Comparison of ENCODE assay signal across 21 cellular contexts in the genomic region with DNA sequence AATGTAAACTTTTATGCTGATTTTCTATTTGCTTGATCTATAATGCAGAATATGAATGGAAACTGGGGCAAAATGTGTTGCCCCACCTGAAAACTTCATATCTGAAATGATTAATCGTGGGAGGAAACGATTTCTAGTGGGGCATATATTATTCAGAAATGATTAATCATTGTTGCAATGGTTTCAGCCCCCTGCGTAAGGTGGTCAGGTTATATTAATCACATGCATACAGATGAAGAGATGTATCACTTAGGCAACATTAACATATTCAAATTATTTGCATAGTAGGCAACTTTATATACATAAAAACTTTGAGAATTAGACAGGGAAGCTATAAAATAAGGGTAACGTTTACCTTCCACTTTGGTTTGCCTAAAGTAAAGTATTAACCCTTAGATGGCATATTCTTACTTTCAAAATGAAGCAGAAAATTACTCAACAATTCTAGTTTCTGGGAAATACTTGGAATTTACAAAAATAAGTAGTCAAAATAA. TPM values are rescaled to one million over a fixed set of nuclear protein-coding genes. Genes with fewer than 3 reads are reported as not detected.
DNase-seq lines count a peak whose midpoint lies in the region; ATAC-seq and TF ChIP-seq lines count a peak whose summit lies in the region.
"Had no signal": no experiment of that assay in that cellular context is flagged by ENCODE, and none has a peak within 500 bp of the region (broad histone marks: within the 10 kb centered on the region; RNA-seq: fewer than 3 reads in every experiment).

No MANE protein-coding gene starts in this region.

- no peak for TF ChIP-seq CTCF in testis (IDR thresholded peaks at IDR 0.05)

- H3K4me1 Mint-ChIP-seq in activated T-cell treated with anti-CD3 and anti-CD28 coated beads, Interleukin-2, amount 50 U/mL, for 4 hours (ENCODE audit: low read depth), result peaks cover 10% of the 10 kb centered on the region
- H3K4me1 Mint-ChIP-seq in activated naive CD8-positive, alpha-beta T cell treated with anti-CD3 and anti-CD28 coated beads for 36 hours, result peaks cover 11% of the 10 kb centered on the region

- DNase-seq in activated T-cell treated with anti-CD3 and anti-CD28 coated beads, Interleukin-2, amount 50 U/mL, for 4 hours, result no peak
- no peak for DNase-seq in activated T-cell treated with anti-CD3 and anti-CD28 coated beads, Interleukin-2, amount 50 U/mL, for 1 hour
- DNase-seq in SK-N-MC (ENCODE audit: low read depth, low spot score) (no peak), NCI-H774 (lab: John Stamatoyannopoulos, UW) (no peak), testis (no peak)
- no peak for DNase-seq in activated naive CD8-positive, alpha-beta T cell treated with anti-CD3 and anti-CD28 coated beads for 36 hours
- DNase-seq in stimulated activated naive CD8-positive, alpha-beta T cell treated with anti-CD3 and anti-CD28 coated beads, Interleukin-15, Interleukin-2, amounts not matched to agents 100 U/mL and 50 U/mL, for 24 hours, result no peak
- DNase-seq: ACHN; C1 segment of cervical spinal cord; CD8-positive, alpha-beta memory T cell; DMS53; EL; GOT3; IMR-90; Karpas-422; NCI-H1436; NCI-H1930; NCI-H69 had no signal

- H3K27me3 ChIP-seq in testis, result no peaks in the 10 kb centered on the region

- no peaks in the 10 kb centered on the region for H3K27me3 Mint-ChIP-seq in activated T-cell treated with anti-CD3 and anti-CD28 coated beads, Interleukin-2, amount 50 U/mL, for 4 hours (ENCODE audit: low read depth)
- no peaks in the 10 kb centered on the region for H3K27me3 Mint-ChIP-seq in activated naive CD8-positive, alpha-beta T cell treated with anti-CD3 and anti-CD28 coated beads for 36 hours
- H3K27me3 Mint-ChIP-seq: CD8-positive, alpha-beta memory T cell had no signal

- intact Hi-C loops in testis (cut with DNase I; ENCODE audit: low total_unique reads), result no loop called here

- no peak overlapping the region for H3K4me3 ChIP-seq in SK-N-MC
- no peak overlapping the region for H3K4me3 ChIP-seq in testis
- H3K4me3 ChIP-seq: GM12878 had no signal

- H3K9me3 ChIP-seq in SK-N-MC (ENCODE audit: low read depth, low read length) (no peaks in the 10 kb centered on the region), testis (no peaks in the 10 kb centered on the region)

- peaks cover 40% of the 10 kb centered on the region for H3K36me3 Mint-ChIP-seq in activated T-cell treated with anti-CD3 and anti-CD28 coated beads, Interleukin-2, amount 50 U/mL, for 4 hours (ENCODE audit: insufficient read depth)
- peaks cover 21% of the 10 kb centered on the region for H3K36me3 Mint-ChIP-seq in activated naive CD8-positive, alpha-beta T cell treated with anti-CD3 and anti-CD28 coated beads for 36 hours

- ATAC-seq in activated T-cell treated with anti-CD3 and anti-CD28 coated beads, Interleukin-2, amount 50 U/mL, for 4 hours, result peak; percentile 46 to 78
- ATAC-seq in stimulated activated naive CD8-positive, alpha-beta T cell treated with anti-CD3 and anti-CD28 coated beads, Interleukin-15, Interleukin-2, amounts not matched to agents 100 U/mL and 50 U/mL, for 24 hours, result peak; percentile 63
- ATAC-seq: GM12878, HCT116, Panc1 had no signal

- WGBS in testis, 2 donors, result 82 to 84% methylated on average over 4 of the region's 4 CpGs

- peaks cover 76% of the 10 kb centered on the region for H3K36me3 ChIP-seq in SK-N-MC (ENCODE audit: insufficient read depth, low read length)
- H3K36me3 ChIP-seq in testis (ENCODE audit: low read depth, missing control alignments), result no peaks in the 10 kb centered on the region

- peak overlapping the region; percentile 75 for H3K27ac Mint-ChIP-seq in activated naive CD8-positive, alpha-beta T cell treated with anti-CD3 and anti-CD28 coated beads for 36 hours

- no peaks in the 10 kb centered on the region for H3K4me1 ChIP-seq in testis

- H3K27ac ChIP-seq in SK-N-MC, result peak overlapping the region; percentile 20; the same call in 1 of the 2 replicates
- H3K27ac ChIP-seq in testis, result no peak overlapping the region

- TF ChIP-seq POLR2A in testis (IDR thresholded peaks at IDR 0.05), result no peak

- no peak overlapping the region for H3K4me3 Mint-ChIP-seq in activated T-cell treated with anti-CD3 and anti-CD28 coated beads, Interleukin-2, amount 50 U/mL, for 4 hours
- no peak overlapping the region for H3K4me3 Mint-ChIP-seq in activated naive CD8-positive, alpha-beta T cell treated with anti-CD3 and anti-CD28 coated beads for 36 hours
- H3K4me3 Mint-ChIP-seq: CD8-positive, alpha-beta memory T cell had no signal

- H3K9me3 Mint-ChIP-seq in activated T-cell treated with anti-CD3 and anti-CD28 coated beads, Interleukin-2, amount 50 U/mL, for 4 hours, result no peaks in the 10 kb centered on the region
- no peaks in the 10 kb centered on the region for H3K9me3 Mint-ChIP-seq in activated naive CD8-positive, alpha-beta T cell treated with anti-CD3 and anti-CD28 coated beads for 36 hours
- H3K9me3 Mint-ChIP-seq: CD8-positive, alpha-beta memory T cell had no signal

- H3K9ac ChIP-seq in SK-N-MC (ENCODE audit: insufficient read length), result no peak overlapping the region

RNA-seq across cellular contexts. Expression of a gene that starts 49.8 kb away (rescaled TPM):
- total RNA-seq in activated T-cell treated with anti-CD3 and anti-CD28 coated beads, Interleukin-2, amount 50 U/mL, for 4 hours, result 1 to 10 TPM; 4.9 to 5.9 (median 5.5) TPM
- total RNA-seq in activated naive CD8-positive, alpha-beta T cell treated with anti-CD3 and anti-CD28 coated beads for 36 hours, result 1 to 10 TPM; 6.7 to 7.5 TPM
- total RNA-seq in testis, result 1 to 10 TPM; 9.5 to 9.8 TPM
- polyA plus RNA-seq in testis (ENCODE audit: insufficient read depth, low read depth, low replicate concordance), result 7.7 TPM
